ENCODE assay signal across 8 cellular contexts in genomic region chr9:5799314-5799713, GRCh38.
DNase-seq lines count a peak whose midpoint lies in the region; ATAC-seq, FAIRE-seq and TF ChIP-seq lines count a peak whose summit lies in the region.

No MANE protein-coding gene starts in this region.

- H3K27ac Mint-ChIP-seq in effector memory CD8-positive, alpha-beta T cell, result no peak overlapping the region

- H3K9me3 Mint-ChIP-seq in effector memory CD8-positive, alpha-beta T cell, result no peaks in the 10 kb centered on the region

- peaks cover 20% of the 10 kb centered on the region for H3K36me3 Mint-ChIP-seq in effector memory CD8-positive, alpha-beta T cell (ENCODE audit: insufficient read depth)

- no peak overlapping the region for H3K4me3 Mint-ChIP-seq in effector memory CD8-positive, alpha-beta T cell

- no peak overlapping the region for H3K27ac ChIP-seq in muscle layer of duodenum (ENCODE audit: low read length)

- H3K4me1 ChIP-seq in endocrine pancreas (ENCODE audit: control insufficient read depth, insufficient read depth, low read length) (no peaks in the 10 kb centered on the region), muscle layer of duodenum (ENCODE audit: control insufficient read depth in 1 of 2, insufficient read depth in 2 of 2, low read length in 2 of 2) (peaks cover 0 to 9% of the 10 kb centered on the region in 2 donors)

- peak; percentile 19 for TF ChIP-seq CTCF in GM12864 (IDR thresholded peaks at IDR 0.05; ENCODE audit: low read depth, low read length, missing control alignments)

- no peaks in the 10 kb centered on the region for H3K9me3 ChIP-seq in endocrine pancreas (ENCODE audit: control insufficient read depth, low read length)
- no peaks in the 10 kb centered on the region for H3K9me3 ChIP-seq in muscle layer of duodenum (ENCODE audit: control insufficient read depth in 1 of 2, low read length in 2 of 2)

- no peak for DNase-seq in GM12864 (ENCODE audit: low read depth)
- DNase-seq in NCI-H774 (lab: John Stamatoyannopoulos, UW), result peak; percentile 16
- no peak for DNase-seq in HuH-7.5 (ENCODE audit: low spot score)
- no peak for DNase-seq in effector memory CD8-positive, alpha-beta T cell

- FAIRE-seq in A204.1 (lab: Jason Lieb, UNC), result peak; percentile 87

- H3K27me3 ChIP-seq in endocrine pancreas (ENCODE audit: control insufficient read depth, insufficient read depth, low read length) (no peaks in the 10 kb centered on the region), muscle layer of duodenum (ENCODE audit: low read depth, low read length) (no peaks in the 10 kb centered on the region)

- H3K4me3 ChIP-seq in GM12864 (ENCODE audit: low read depth, low read length) (no peak overlapping the region), endocrine pancreas (ENCODE audit: control insufficient read depth, insufficient read depth, low read length) (peak overlapping the region; percentile 36), muscle layer of duodenum (ENCODE audit: low read depth in 1 of 2, low read length in 2 of 2) (peak overlapping the region; percentile 23 to 46)

- ATAC-seq in GM18861 (IDR thresholded peaks at IDR 0.05; ENCODE audit: unreplicated experiment), result no peak
- no peak for ATAC-seq in effector memory CD8-positive, alpha-beta T cell (replicated peaks)

- H3K9ac ChIP-seq in endocrine pancreas (ENCODE audit: control insufficient read depth, insufficient read depth, low read length), result no peak overlapping the region

- no peaks in the 10 kb centered on the region for H3K36me3 ChIP-seq in endocrine pancreas (ENCODE audit: control insufficient read depth, insufficient read depth, low read length)
- peaks cover 5 to 7% of the 10 kb centered on the region in 2 donors for H3K36me3 ChIP-seq in muscle layer of duodenum (ENCODE audit: control insufficient read depth in 1 of 2, insufficient read depth in 2 of 2, low read length in 2 of 2)

- H3K4me1 Mint-ChIP-seq in effector memory CD8-positive, alpha-beta T cell (ENCODE audit: low read depth in 2 of 2), result peaks cover 4 to 10% of the 10 kb centered on the region in 2 donors

- H3K27me3 Mint-ChIP-seq in effector memory CD8-positive, alpha-beta T cell, result no peaks in the 10 kb centered on the region
